Comparison of ENCODE assay signal across 8 cellular contexts in the genomic region with DNA sequence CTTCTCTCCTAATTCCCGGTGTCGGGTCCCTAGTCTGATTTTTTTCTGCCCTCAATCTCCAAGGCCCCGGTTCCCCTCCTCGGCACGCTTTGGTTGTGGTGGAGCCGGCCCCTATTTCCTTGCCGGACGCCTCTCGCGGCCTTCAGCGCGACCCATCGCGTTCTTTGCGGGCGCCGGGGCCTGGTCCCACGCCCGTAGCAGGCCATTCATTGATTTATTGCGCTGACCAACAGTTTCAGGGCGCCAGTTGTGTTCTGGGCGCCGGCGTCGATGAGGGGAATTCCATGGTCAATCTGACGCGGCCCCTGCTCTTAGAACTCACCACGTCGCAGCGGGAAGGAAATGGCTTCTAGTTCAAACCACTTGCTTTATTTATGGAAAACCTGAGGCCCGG. TPM values are rescaled to one million over a fixed set of nuclear protein-coding genes. Genes with fewer than 3 reads are reported as not detected.
DNase-seq lines count a peak whose midpoint lies in the region; ATAC-seq and TF ChIP-seq lines count a peak whose summit lies in the region.

No MANE protein-coding gene starts in this region.

- intact Hi-C loops in activated T-helper 1 cell treated with anti-CD3 and anti-CD28 coated beads, Interleukin-12 subunit alpha, Interleukin-12 subunit beta, Interleukin-2, Interleukin-4 antibody, amounts not matched to agents 30 ng/mL and 10 ng/mL and 1 ng/mL, durations not matched to agents 14 hours and 24 hours and 36 hours (cut with micrococcal nuclease): loop anchor here (2.0 to 5.0 kb wide), 3 partner anchors 328 to 1028 kb away; a partner anchor contains a TSS

- H3K9me3 Mint-ChIP-seq in activated T-helper 1 cell treated with anti-CD3 and anti-CD28 coated beads, Interleukin-12 subunit alpha, Interleukin-12 subunit beta, Interleukin-2, Interleukin-4 antibody, amounts not matched to agents 30 ng/mL and 10 ng/mL and 1 ng/mL, durations not matched to agents 14 hours and 24 hours and 36 hours: no peaks in the 10 kb centered on the region

- peak overlapping the region; percentile 45 for H2BK15ac ChIP-seq in neuronal stem cell (ENCODE audit: low read length)

- H3K4me3 ChIP-seq in NT2/D1 (ENCODE audit: insufficient read length, low read depth) (peak overlapping the region; percentile 86), fibroblast of the aortic adventitia (ENCODE audit: low read depth, low read length) (peak overlapping the region; percentile 75), neuronal stem cell (ENCODE audit: low read length in 2 of 2) (peak overlapping the region; percentile 64 to 86), suprapubic skin (peak overlapping the region; percentile 75)

- H3K27me3 Mint-ChIP-seq in activated T-helper 1 cell treated with anti-CD3 and anti-CD28 coated beads, Interleukin-12 subunit alpha, Interleukin-12 subunit beta, Interleukin-2, Interleukin-4 antibody, amounts not matched to agents 30 ng/mL and 10 ng/mL and 1 ng/mL, durations not matched to agents 14 hours and 24 hours and 36 hours (ENCODE audit: insufficient read depth): peaks cover 3% of the 10 kb centered on the region

- peak; percentile 24 for ATAC-seq in HG02938 (IDR thresholded peaks at IDR 0.05; ENCODE audit: unreplicated experiment)

- no peak overlapping the region for H3K4ac ChIP-seq in neuronal stem cell (ENCODE audit: low read length)

- peaks cover 3% of the 10 kb centered on the region for H3K79me1 ChIP-seq in neuronal stem cell (ENCODE audit: low read depth, low read length)

- peak overlapping the region; percentile 91 for H2AFZ ChIP-seq in neuronal stem cell (ENCODE audit: low read length)

- H3K36me3 ChIP-seq in NT2/D1 (ENCODE audit: insufficient read depth, insufficient read length, low read length): peaks cover 64% of the 10 kb centered on the region
- peaks cover under 1 to 61% of the 10 kb centered on the region in 2 donors for H3K36me3 ChIP-seq in neuronal stem cell (replicated peaks in 1 of 2; ENCODE audit: control insufficient read depth in 2 of 2, insufficient read depth in 2 of 2, low read length in 2 of 2)
- H3K36me3 ChIP-seq in suprapubic skin: peaks cover 2% of the 10 kb centered on the region

- no peaks in the 10 kb centered on the region for H3K4me1 ChIP-seq in NT2/D1 (ENCODE audit: insufficient read depth, insufficient read length)
- H3K4me1 ChIP-seq in neuronal stem cell (ENCODE audit: control insufficient read depth in 2 of 2, insufficient read depth in 1 of 2, low read depth in 1 of 2, low read length in 2 of 2): peaks cover 4 to 16% of the 10 kb centered on the region in 2 donors
- peaks cover 35% of the 10 kb centered on the region for H3K4me1 ChIP-seq in suprapubic skin

- H3K18ac ChIP-seq in neuronal stem cell (ENCODE audit: low read length): peak overlapping the region; percentile 93

- no peak overlapping the region for H4K91ac ChIP-seq in neuronal stem cell (ENCODE audit: low read depth, low read length, poor library complexity)

- peak overlapping the region; percentile 72 for H2BK5ac ChIP-seq in neuronal stem cell (ENCODE audit: low read length)

- no peak overlapping the region for H2BK120ac ChIP-seq in neuronal stem cell (ENCODE audit: low read depth, low read length)

- TF ChIP-seq POLR2A in suprapubic skin (IDR thresholded peaks at IDR 0.05): no peak

- peaks cover 40% of the 10 kb centered on the region for H3K36me3 Mint-ChIP-seq in activated T-helper 1 cell treated with anti-CD3 and anti-CD28 coated beads, Interleukin-12 subunit alpha, Interleukin-12 subunit beta, Interleukin-2, Interleukin-4 antibody, amounts not matched to agents 30 ng/mL and 10 ng/mL and 1 ng/mL, durations not matched to agents 14 hours and 24 hours and 36 hours (ENCODE audit: low read depth)

- H4K8ac ChIP-seq in neuronal stem cell (ENCODE audit: low read depth, low read length): no peak overlapping the region

- peak overlapping the region; percentile 37 for H2AK5ac ChIP-seq in neuronal stem cell (ENCODE audit: low read depth, low read length)

- H3K27me3 ChIP-seq in NT2/D1 (ENCODE audit: insufficient read depth, insufficient read length): no peaks in the 10 kb centered on the region
- no peaks in the 10 kb centered on the region for H3K27me3 ChIP-seq in neuronal stem cell (ENCODE audit: control insufficient read depth in 3 of 3, insufficient read depth in 3 of 3, low read depth in 1 of 3, low read length in 3 of 3)
- no peaks in the 10 kb centered on the region for H3K27me3 ChIP-seq in suprapubic skin

- H3K14ac ChIP-seq in neuronal stem cell (ENCODE audit: low read length): peak overlapping the region; percentile 47

- H3K4me3 Mint-ChIP-seq in activated T-helper 1 cell treated with anti-CD3 and anti-CD28 coated beads, Interleukin-12 subunit alpha, Interleukin-12 subunit beta, Interleukin-2, Interleukin-4 antibody, amounts not matched to agents 30 ng/mL and 10 ng/mL and 1 ng/mL, durations not matched to agents 14 hours and 24 hours and 36 hours: peak overlapping the region; percentile 94

- TF ChIP-seq CTCF in fibroblast of the aortic adventitia (IDR thresholded peaks at IDR 0.05; ENCODE audit: insufficient read depth, low read length) (no peak), suprapubic skin (IDR thresholded peaks at IDR 0.05) (no peak)

- H3K9me3 ChIP-seq in NT2/D1 (ENCODE audit: insufficient read depth, low read length) (no peaks in the 10 kb centered on the region), neuronal stem cell (replicated peaks in 1 of 2; ENCODE audit: control insufficient read depth in 2 of 2, insufficient read depth in 1 of 2, low read depth in 1 of 2, low read length in 2 of 2) (no peaks in the 10 kb centered on the region), suprapubic skin (no peaks in the 10 kb centered on the region)

- peak overlapping the region; percentile 88 for H3K9ac ChIP-seq in NT2/D1 (ENCODE audit: insufficient read length, low read depth)
- H3K9ac ChIP-seq in neuronal stem cell (ENCODE audit: low read depth, low read length, poor library complexity): peak overlapping the region; percentile 89

- DNase-seq in NCI-H2196 treated with DMSO at 0.1 percent for 48 hours (lab: John Stamatoyannopoulos, UW; ENCODE audit: unreplicated experiment) (peak; percentile 44), NCI-H2196 (lab: John Stamatoyannopoulos, UW; ENCODE audit: unreplicated experiment) (no peak), NT2/D1 (ENCODE audit: low read depth, low spot score) (peak; percentile 25), fibroblast of the aortic adventitia (ENCODE audit: low read depth) (peak; percentile 66), neuronal stem cell (ENCODE audit: low spot score) (no peak), suprapubic skin (ENCODE audit: low spot score in 2 of 2) (peak; percentile 80 to 81)
- peak; percentile 59 for DNase-seq in activated T-helper 1 cell treated with anti-CD3 and anti-CD28 coated beads, Interleukin-12 subunit alpha, Interleukin-12 subunit beta, Interleukin-2, Interleukin-4 antibody, amounts not matched to agents 30 ng/mL and 10 ng/mL and 1 ng/mL, durations not matched to agents 14 hours and 24 hours and 36 hours (ENCODE audit: low spot score)

- WGBS in neuronal stem cell (ENCODE audit: extremely low coverage in 2 of 2, insufficient read length in 2 of 2, insufficient replicate concordance in 1 of 2), 2 donors: no CpG with 5 or more reads among the region's 31 CpGs
- 1% methylated on average over 29 of the region's 31 CpGs for WGBS in suprapubic skin

- peak overlapping the region; percentile 94 for H3K23ac ChIP-seq in neuronal stem cell (ENCODE audit: low read depth, low read length, poor library complexity)

- peak overlapping the region; percentile 77 for H3K4me2 ChIP-seq in neuronal stem cell (ENCODE audit: insufficient read depth, low read length, poor library complexity, severe bottlenecking)

- H3K27ac Mint-ChIP-seq in activated T-helper 1 cell treated with anti-CD3 and anti-CD28 coated beads, Interleukin-12 subunit alpha, Interleukin-12 subunit beta, Interleukin-2, Interleukin-4 antibody, amounts not matched to agents 30 ng/mL and 10 ng/mL and 1 ng/mL, durations not matched to agents 14 hours and 24 hours and 36 hours: peak overlapping the region; percentile 99

- H3K27ac ChIP-seq in neuronal stem cell (replicated peaks; ENCODE audit: low read length) (peak overlapping the region; percentile 95), suprapubic skin (peak overlapping the region; percentile 93)

- peaks cover 53% of the 10 kb centered on the region for H3K4me1 Mint-ChIP-seq in activated T-helper 1 cell treated with anti-CD3 and anti-CD28 coated beads, Interleukin-12 subunit alpha, Interleukin-12 subunit beta, Interleukin-2, Interleukin-4 antibody, amounts not matched to agents 30 ng/mL and 10 ng/mL and 1 ng/mL, durations not matched to agents 14 hours and 24 hours and 36 hours (ENCODE audit: low read depth)

- no peak overlapping the region for H2BK12ac ChIP-seq in neuronal stem cell (ENCODE audit: low read length)

- no peak for TF ChIP-seq EP300 in suprapubic skin (IDR thresholded peaks at IDR 0.05)

RNA-seq across cellular contexts. Expression of a gene that starts 0.4 kb away (rescaled TPM):
- total RNA-seq in activated T-helper 1 cell treated with anti-CD3 and anti-CD28 coated beads, Interleukin-12 subunit alpha, Interleukin-12 subunit beta, Interleukin-2, Interleukin-4 antibody, amounts not matched to agents 30 ng/mL and 10 ng/mL and 1 ng/mL, durations not matched to agents 14 hours and 24 hours and 36 hours: 138 TPM in 2 replicates
- total RNA-seq in fibroblast of the aortic adventitia (ENCODE audit: low replicate concordance) (32.9 and 77.0 TPM in 2 replicates), suprapubic skin (10 to 100 TPM; 41.9 to 77.6 (median 46.7) TPM)
- polyA plus RNA-seq in neuronal stem cell (2013, experiment 1 of 2): 53.0 TPM
- polyA plus RNA-seq in neuronal stem cell (2013, experiment 2 of 2): 56.2 TPM

RNA-seq across cellular contexts. Expression of a gene that starts 0.9 kb away (rescaled TPM):
- 43.5 and 50.4 TPM in 2 replicates for total RNA-seq in activated T-helper 1 cell treated with anti-CD3 and anti-CD28 coated beads, Interleukin-12 subunit alpha, Interleukin-12 subunit beta, Interleukin-2, Interleukin-4 antibody, amounts not matched to agents 30 ng/mL and 10 ng/mL and 1 ng/mL, durations not matched to agents 14 hours and 24 hours and 36 hours
- total RNA-seq in fibroblast of the aortic adventitia (ENCODE audit: low replicate concordance) (14.8 and 16.1 TPM in 2 replicates), suprapubic skin (10 to 100 TPM; 10.2 to 25.9 (median 20.5) TPM)
- 7.6 TPM for polyA plus RNA-seq in neuronal stem cell (2013, experiment 1 of 2)
- polyA plus RNA-seq in neuronal stem cell (2013, experiment 2 of 2): 7.6 TPM

RNA-seq across cellular contexts. Expression of a gene that starts 38.7 kb away (rescaled TPM):
- total RNA-seq in activated T-helper 1 cell treated with anti-CD3 and anti-CD28 coated beads, Interleukin-12 subunit alpha, Interleukin-12 subunit beta, Interleukin-2, Interleukin-4 antibody, amounts not matched to agents 30 ng/mL and 10 ng/mL and 1 ng/mL, durations not matched to agents 14 hours and 24 hours and 36 hours: 0.54 and 0.62 TPM in 2 replicates
- total RNA-seq in fibroblast of the aortic adventitia (ENCODE audit: low replicate concordance) (1.2 and 6.4 TPM in 2 replicates), suprapubic skin (1 to 10 TPM in 3 of 4 donors, under 1 TPM in 1; 0.55 to 2.5 (median 1.5) TPM)
- polyA plus RNA-seq in neuronal stem cell (2013, experiment 1 of 2): 0.40 TPM
- 0.37 TPM for polyA plus RNA-seq in neuronal stem cell (2013, experiment 2 of 2)

Comparison
In these comparisons a context has a peak if more than half of its experiments do, and no peak if none do; other contexts are left out.
1. DNase-seq: peak in NCI-H2196 treated with DMSO at 0.1 percent for 48 hours (single experiment), NT2/D1 (single experiment), activated T-helper 1 cell treated with anti-CD3 and anti-CD28 coated beads, Interleukin-12 subunit alpha, Interleukin-12 subunit beta, Interleukin-2, Interleukin-4 antibody, amounts not matched to agents 30 ng/mL and 10 ng/mL and 1 ng/mL, durations not matched to agents 14 hours and 24 hours and 36 hours (single experiment), fibroblast of the aortic adventitia (single experiment) and suprapubic skin (2 of 2); none in NCI-H2196 (single experiment) and neuronal stem cell (single experiment).
2. Peak in every context shown above with its lines, with median percentiles within 50 percentile points of each other: H3K4me3 ChIP-seq.